In genomic region chr13:46529509-46529908, GRCh38 we compare ENCODE assay signal across 1 cellular context.
TF ChIP-seq lines count a peak whose summit lies in the region.

No MANE protein-coding gene starts in this region.

TF ChIP-seq in HepG2, 621 proteins besides CTCF, POLR2A, EP300 and RAD21 (continued from another document):
- TF ChIP-seq, protein P1, sequence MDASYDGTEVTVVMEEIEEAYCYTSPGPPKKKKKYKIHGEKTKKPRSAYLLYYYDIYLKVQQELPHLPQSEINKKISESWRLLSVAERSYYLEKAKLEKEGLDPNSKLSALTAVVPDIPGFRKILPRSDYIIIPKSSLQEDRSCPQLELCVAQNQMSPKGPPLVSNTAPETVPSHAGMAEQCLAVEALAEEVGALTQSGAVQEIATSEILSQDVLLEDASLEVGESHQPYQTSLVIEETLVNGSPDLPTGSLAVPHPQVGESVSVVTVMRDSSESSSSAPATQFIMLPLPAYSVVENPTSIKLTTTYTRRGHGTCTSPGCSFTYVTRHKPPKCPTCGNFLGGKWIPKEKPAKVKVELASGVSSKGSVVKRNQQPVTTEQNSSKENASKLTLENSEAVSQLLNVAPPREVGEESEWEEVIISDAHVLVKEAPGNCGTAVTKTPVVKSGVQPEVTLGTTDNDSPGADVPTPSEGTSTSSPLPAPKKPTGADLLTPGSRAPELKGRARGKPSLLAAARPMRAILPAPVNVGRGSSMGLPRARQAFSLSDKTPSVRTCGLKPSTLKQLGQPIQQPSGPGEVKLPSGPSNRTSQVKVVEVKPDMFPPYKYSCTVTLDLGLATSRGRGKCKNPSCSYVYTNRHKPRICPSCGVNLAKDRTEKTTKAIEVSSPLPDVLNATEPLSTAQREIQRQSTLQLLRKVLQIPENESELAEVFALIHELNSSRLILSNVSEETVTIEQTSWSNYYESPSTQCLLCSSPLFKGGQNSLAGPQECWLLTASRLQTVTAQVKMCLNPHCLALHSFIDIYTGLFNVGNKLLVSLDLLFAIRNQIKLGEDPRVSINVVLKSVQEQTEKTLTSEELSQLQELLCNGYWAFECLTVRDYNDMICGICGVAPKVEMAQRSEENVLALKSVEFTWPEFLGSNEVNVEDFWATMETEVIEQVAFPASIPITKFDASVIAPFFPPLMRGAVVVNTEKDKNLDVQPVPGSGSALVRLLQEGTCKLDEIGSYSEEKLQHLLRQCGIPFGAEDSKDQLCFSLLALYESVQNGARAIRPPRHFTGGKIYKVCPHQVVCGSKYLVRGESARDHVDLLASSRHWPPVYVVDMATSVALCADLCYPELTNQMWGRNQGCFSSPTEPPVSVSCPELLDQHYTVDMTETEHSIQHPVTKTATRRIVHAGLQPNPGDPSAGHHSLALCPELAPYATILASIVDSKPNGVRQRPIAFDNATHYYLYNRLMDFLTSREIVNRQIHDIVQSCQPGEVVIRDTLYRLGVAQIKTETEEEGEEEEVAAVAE (CRISPR knock-in tag; IDR thresholded peaks at IDR 0.05; ENCODE audit: borderline replicate concordance), result no peak
- TF ChIP-seq, protein P2, sequence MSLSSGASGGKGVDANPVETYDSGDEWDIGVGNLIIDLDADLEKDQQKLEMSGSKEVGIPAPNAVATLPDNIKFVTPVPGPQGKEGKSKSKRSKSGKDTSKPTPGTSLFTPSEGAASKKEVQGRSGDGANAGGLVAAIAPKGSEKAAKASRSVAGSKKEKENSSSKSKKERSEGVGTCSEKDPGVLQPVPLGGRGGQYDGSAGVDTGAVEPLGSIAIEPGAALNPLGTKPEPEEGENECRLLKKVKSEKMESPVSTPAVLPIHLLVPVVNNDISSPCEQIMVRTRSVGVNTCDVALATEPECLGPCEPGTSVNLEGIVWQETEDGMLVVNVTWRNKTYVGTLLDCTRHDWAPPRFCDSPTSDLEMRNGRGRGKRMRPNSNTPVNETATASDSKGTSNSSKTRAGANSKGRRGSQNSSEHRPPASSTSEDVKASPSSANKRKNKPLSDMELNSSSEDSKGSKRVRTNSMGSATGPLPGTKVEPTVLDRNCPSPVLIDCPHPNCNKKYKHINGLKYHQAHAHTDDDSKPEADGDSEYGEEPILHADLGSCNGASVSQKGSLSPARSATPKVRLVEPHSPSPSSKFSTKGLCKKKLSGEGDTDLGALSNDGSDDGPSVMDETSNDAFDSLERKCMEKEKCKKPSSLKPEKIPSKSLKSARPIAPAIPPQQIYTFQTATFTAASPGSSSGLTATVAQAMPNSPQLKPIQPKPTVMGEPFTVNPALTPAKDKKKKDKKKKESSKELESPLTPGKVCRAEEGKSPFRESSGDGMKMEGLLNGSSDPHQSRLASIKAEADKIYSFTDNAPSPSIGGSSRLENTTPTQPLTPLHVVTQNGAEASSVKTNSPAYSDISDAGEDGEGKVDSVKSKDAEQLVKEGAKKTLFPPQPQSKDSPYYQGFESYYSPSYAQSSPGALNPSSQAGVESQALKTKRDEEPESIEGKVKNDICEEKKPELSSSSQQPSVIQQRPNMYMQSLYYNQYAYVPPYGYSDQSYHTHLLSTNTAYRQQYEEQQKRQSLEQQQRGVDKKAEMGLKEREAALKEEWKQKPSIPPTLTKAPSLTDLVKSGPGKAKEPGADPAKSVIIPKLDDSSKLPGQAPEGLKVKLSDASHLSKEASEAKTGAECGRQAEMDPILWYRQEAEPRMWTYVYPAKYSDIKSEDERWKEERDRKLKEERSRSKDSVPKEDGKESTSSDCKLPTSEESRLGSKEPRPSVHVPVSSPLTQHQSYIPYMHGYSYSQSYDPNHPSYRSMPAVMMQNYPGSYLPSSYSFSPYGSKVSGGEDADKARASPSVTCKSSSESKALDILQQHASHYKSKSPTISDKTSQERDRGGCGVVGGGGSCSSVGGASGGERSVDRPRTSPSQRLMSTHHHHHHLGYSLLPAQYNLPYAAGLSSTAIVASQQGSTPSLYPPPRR (CRISPR knock-in tag; IDR thresholded peaks at IDR 0.05; ENCODE audit: borderline replicate concordance), result no peak
- TF ChIP-seq CHD2 (IDR thresholded peaks at IDR 0.05; ENCODE audit: low read depth, low read length) (no peak), ZFP1 (CRISPR knock-in tag; IDR thresholded peaks at IDR 0.05) (no peak)
